Comparison of ENCODE assay signal across 7 cellular contexts in the genomic region with DNA sequence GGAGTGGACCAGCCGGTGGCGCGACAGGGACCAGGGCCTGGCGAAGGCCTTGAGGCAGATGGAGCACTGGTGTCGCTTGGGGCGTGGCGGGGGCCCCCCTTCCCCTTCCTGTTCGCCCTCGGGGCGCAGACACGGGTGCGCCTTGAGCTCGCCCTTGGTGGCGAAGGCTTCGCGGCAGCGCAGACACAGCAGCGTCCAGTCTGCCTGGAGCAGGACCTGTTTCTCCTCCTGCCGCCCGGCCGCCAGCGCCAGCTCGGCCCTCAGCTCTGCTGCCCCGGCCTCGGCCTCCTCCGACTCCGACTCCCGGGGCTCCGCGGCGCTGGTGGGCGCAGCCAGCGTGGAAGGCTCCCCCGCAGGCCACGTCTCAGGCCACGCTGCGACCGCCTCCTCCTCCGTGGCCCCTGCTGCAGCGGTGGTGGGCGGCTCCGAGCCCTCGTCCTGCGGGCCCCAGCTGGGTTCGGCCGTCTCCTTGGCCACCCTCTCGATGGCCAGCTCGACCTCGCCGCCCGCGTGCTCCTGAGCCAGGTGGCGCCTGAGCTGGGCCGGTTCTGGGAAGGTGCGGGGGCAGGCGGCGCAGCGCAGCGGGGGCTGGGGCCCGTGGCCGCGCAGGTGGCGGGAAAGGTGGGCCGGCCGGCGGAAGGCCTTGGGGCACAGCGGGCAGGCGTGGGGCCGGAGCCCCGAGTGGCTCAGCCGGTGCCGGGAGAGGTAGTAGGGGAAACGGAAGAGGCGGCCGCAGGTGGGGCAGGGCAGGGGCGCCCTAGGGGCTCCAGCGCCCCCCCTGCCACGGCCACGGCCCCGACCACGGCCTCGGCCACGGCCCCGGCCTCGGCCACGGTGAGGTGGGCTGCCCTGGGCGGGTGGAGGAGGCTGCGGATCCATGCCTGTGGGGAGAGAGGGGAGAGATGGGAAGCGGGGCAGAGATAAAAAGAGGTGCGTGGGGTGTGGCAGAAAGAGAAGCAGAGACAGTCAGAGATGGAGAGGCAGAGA. TPM values are rescaled to one million over a fixed set of nuclear protein-coding genes. Genes with fewer than 3 reads are reported as not detected.
DNase-seq lines count a peak whose midpoint lies in the region; ATAC-seq and TF ChIP-seq lines count a peak whose summit lies in the region.
"Had no signal": no experiment of that assay in that cellular context is flagged by ENCODE, and none has a peak within 500 bp of the region (broad histone marks: within the 10 kb centered on the region; RNA-seq: fewer than 3 reads in every experiment).

No MANE protein-coding gene starts in this region.

- H3K27me3 Mint-ChIP-seq in activated T-helper 2 cell treated with anti-CD3 and anti-CD28 coated beads, Interferon-gamma antibody, Interleukin-2, Interleukin-4, amounts not matched to agents 10 μg/mL and 5 μg/mL and 100 μg/mL, durations not matched to agents 14 hours and 24 hours and 36 hours (ENCODE audit: low read depth), result no peaks in the 10 kb centered on the region

- H2AFZ ChIP-seq in DND-41 (ENCODE audit: low read depth, low read length), result no peak overlapping the region

- peaks cover 16% of the 10 kb centered on the region for H3K36me3 Mint-ChIP-seq in activated T-helper 2 cell treated with anti-CD3 and anti-CD28 coated beads, Interferon-gamma antibody, Interleukin-2, Interleukin-4, amounts not matched to agents 10 μg/mL and 5 μg/mL and 100 μg/mL, durations not matched to agents 14 hours and 24 hours and 36 hours (ENCODE audit: low read depth)

- peak overlapping the region; percentile 88 for H3K4me3 Mint-ChIP-seq in activated T-helper 2 cell treated with anti-CD3 and anti-CD28 coated beads, Interferon-gamma antibody, Interleukin-2, Interleukin-4, amounts not matched to agents 10 μg/mL and 5 μg/mL and 100 μg/mL, durations not matched to agents 14 hours and 24 hours and 36 hours (ENCODE audit: low read depth)

- DNase-seq in DND-41 (no peak), DMS79 treated with DMSO at 0.1 percent for 48 hours (lab: John Stamatoyannopoulos, UW) (no peak), mucosa of gallbladder (ENCODE audit: low spot score) (no peak)
- DNase-seq in activated T-helper 2 cell treated with anti-CD3 and anti-CD28 coated beads, Interferon-gamma antibody, Interleukin-2, Interleukin-4, amounts not matched to agents 10 μg/mL and 5 μg/mL and 100 μg/mL, durations not matched to agents 14 hours and 24 hours and 36 hours (ENCODE audit: low spot score), result no peak
- DNase-seq: stimulated activated CD4-positive, alpha-beta T cell treated with anti-CD3 and anti-CD28 coated beads, Interleukin-4, amount 100 ng/mL, for 24 hours had no signal

- H3K27me3 ChIP-seq in DND-41 (ENCODE audit: insufficient read depth, low read length, poor library complexity) (no peaks in the 10 kb centered on the region), muscle layer of duodenum (ENCODE audit: low read depth, low read length) (no peaks in the 10 kb centered on the region)

- H3K27ac ChIP-seq in DND-41 (ENCODE audit: low read length) (peak overlapping the region; percentile 80; the same call in 1 of the 2 replicates), muscle layer of duodenum (ENCODE audit: low read length) (no peak overlapping the region)

- H3K36me3 ChIP-seq in DND-41 (ENCODE audit: insufficient read depth, low read length) (peaks cover 12% of the 10 kb centered on the region), muscle layer of duodenum (ENCODE audit: control insufficient read depth in 1 of 2, insufficient read depth in 2 of 2, low read length in 2 of 2) (peaks cover 9 to 24% of the 10 kb centered on the region in 2 donors)

- H3K4me3 ChIP-seq in DND-41 (ENCODE audit: low read depth in 1 of 2, low read length in 2 of 2) (peak overlapping the region; percentile 61 to 70; a peak in 3 of 4 replicates), muscle layer of duodenum (ENCODE audit: low read depth in 1 of 2, low read length in 2 of 2) (peak overlapping the region; percentile 71 to 77)

- H3K9me3 ChIP-seq in DND-41 (ENCODE audit: insufficient read depth, low read length, severe bottlenecking), result no peaks in the 10 kb centered on the region
- no peaks in the 10 kb centered on the region for H3K9me3 ChIP-seq in muscle layer of duodenum (ENCODE audit: control insufficient read depth in 1 of 2, low read length in 2 of 2)

- H3K4me1 ChIP-seq in DND-41 (ENCODE audit: insufficient read depth, low read length), result peaks cover 18% of the 10 kb centered on the region
- H3K4me1 ChIP-seq in muscle layer of duodenum (ENCODE audit: control insufficient read depth in 1 of 2, insufficient read depth in 2 of 2, low read length in 2 of 2), result peaks cover 6 to 24% of the 10 kb centered on the region in 2 donors

- ATAC-seq in DND-41 (ENCODE audit: insufficient read depth, low read depth) (no peak), GM21717 (IDR thresholded peaks at IDR 0.05; ENCODE audit: unreplicated experiment) (no peak)

- peak overlapping the region; percentile 95 for H3K4me2 ChIP-seq in DND-41 (ENCODE audit: insufficient read depth, low read length)

- H3K9ac ChIP-seq in DND-41 (ENCODE audit: low read depth, low read length), result peak overlapping the region; percentile 75

- intact Hi-C loops in activated T-helper 2 cell treated with anti-CD3 and anti-CD28 coated beads, Interferon-gamma antibody, Interleukin-2, Interleukin-4, amounts not matched to agents 10 μg/mL and 5 μg/mL and 100 μg/mL, durations not matched to agents 14 hours and 24 hours and 36 hours (cut with micrococcal nuclease), result no loop called here

- peaks cover 15% of the 10 kb centered on the region for H3K4me1 Mint-ChIP-seq in activated T-helper 2 cell treated with anti-CD3 and anti-CD28 coated beads, Interferon-gamma antibody, Interleukin-2, Interleukin-4, amounts not matched to agents 10 μg/mL and 5 μg/mL and 100 μg/mL, durations not matched to agents 14 hours and 24 hours and 36 hours (ENCODE audit: low read depth)

- peak overlapping the region; percentile 81 for H3K27ac Mint-ChIP-seq in activated T-helper 2 cell treated with anti-CD3 and anti-CD28 coated beads, Interferon-gamma antibody, Interleukin-2, Interleukin-4, amounts not matched to agents 10 μg/mL and 5 μg/mL and 100 μg/mL, durations not matched to agents 14 hours and 24 hours and 36 hours

- H4K20me1 ChIP-seq in DND-41 (ENCODE audit: insufficient read depth, low read length), result no peaks in the 10 kb centered on the region

- TF ChIP-seq CTCF in DND-41 (IDR thresholded peaks at IDR 0.05; ENCODE audit: borderline replicate concordance, extremely low read depth, low read length, poor library complexity, severe bottlenecking), result no peak

- H3K9me3 Mint-ChIP-seq in activated T-helper 2 cell treated with anti-CD3 and anti-CD28 coated beads, Interferon-gamma antibody, Interleukin-2, Interleukin-4, amounts not matched to agents 10 μg/mL and 5 μg/mL and 100 μg/mL, durations not matched to agents 14 hours and 24 hours and 36 hours, result no peaks in the 10 kb centered on the region

- peaks cover 23% of the 10 kb centered on the region for H3K79me2 ChIP-seq in DND-41 (ENCODE audit: insufficient read depth, low read length)

RNA-seq across cellular contexts. Expression of a gene that starts 1.6 kb away (rescaled TPM):
- total RNA-seq in activated T-helper 2 cell treated with anti-CD3 and anti-CD28 coated beads, Interferon-gamma antibody, Interleukin-2, Interleukin-4, amounts not matched to agents 10 μg/mL and 5 μg/mL and 100 μg/mL, durations not matched to agents 14 hours and 24 hours and 36 hours, result 8.2 and 10.7 TPM in 2 replicates
- total RNA-seq in mucosa of gallbladder, result 35.0 TPM

RNA-seq across cellular contexts. Expression of a gene that starts 20.3 kb away (rescaled TPM):
- total RNA-seq in activated T-helper 2 cell treated with anti-CD3 and anti-CD28 coated beads, Interferon-gamma antibody, Interleukin-2, Interleukin-4, amounts not matched to agents 10 μg/mL and 5 μg/mL and 100 μg/mL, durations not matched to agents 14 hours and 24 hours and 36 hours, result 18.2 and 18.9 TPM in 2 replicates
- total RNA-seq in mucosa of gallbladder, result 22.7 TPM

RNA-seq across cellular contexts. Expression of a gene that starts 21.0 kb away (rescaled TPM):
- 18.4 and 19.7 TPM in 2 replicates for total RNA-seq in activated T-helper 2 cell treated with anti-CD3 and anti-CD28 coated beads, Interferon-gamma antibody, Interleukin-2, Interleukin-4, amounts not matched to agents 10 μg/mL and 5 μg/mL and 100 μg/mL, durations not matched to agents 14 hours and 24 hours and 36 hours
- total RNA-seq in mucosa of gallbladder, result 37.8 TPM

RNA-seq across cellular contexts. Expression of a gene that starts 26.4 kb away (rescaled TPM):
- total RNA-seq in activated T-helper 2 cell treated with anti-CD3 and anti-CD28 coated beads, Interferon-gamma antibody, Interleukin-2, Interleukin-4, amounts not matched to agents 10 μg/mL and 5 μg/mL and 100 μg/mL, durations not matched to agents 14 hours and 24 hours and 36 hours, result 13.5 and 13.6 TPM in 2 replicates
- 21.6 TPM for total RNA-seq in mucosa of gallbladder

RNA-seq across cellular contexts. Expression of a gene that starts 33.7 kb away (rescaled TPM):
- total RNA-seq in activated T-helper 2 cell treated with anti-CD3 and anti-CD28 coated beads, Interferon-gamma antibody, Interleukin-2, Interleukin-4, amounts not matched to agents 10 μg/mL and 5 μg/mL and 100 μg/mL, durations not matched to agents 14 hours and 24 hours and 36 hours, result not detected in 2 replicates
- 0.20 TPM for total RNA-seq in mucosa of gallbladder
